19 cellular contexts compared by ENCODE assay signal in the genomic region with DNA sequence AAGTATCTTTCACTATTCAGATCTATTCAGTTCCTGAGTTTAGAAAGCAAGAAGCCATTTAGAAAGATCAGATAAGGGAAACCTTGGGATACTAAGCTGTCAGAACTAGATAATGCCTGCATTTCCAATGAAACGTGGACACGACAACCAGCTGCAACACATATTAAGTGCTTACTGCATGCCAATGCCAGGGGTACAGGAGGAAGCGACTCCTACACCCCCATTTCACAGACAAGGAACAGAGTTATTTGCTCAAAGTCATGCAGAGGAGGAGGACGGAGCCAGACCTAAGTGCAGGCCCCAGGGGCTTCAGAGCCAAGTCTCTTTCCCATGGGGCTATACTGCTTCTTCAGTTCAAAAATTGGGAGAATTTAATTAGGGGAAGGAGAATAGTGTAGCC.
A peak's percentile ranks its signal among the peaks of the same experiment; 100 is the strongest.
DNase-seq lines count a peak whose midpoint lies in the region; ATAC-seq and TF ChIP-seq lines count a peak whose summit lies in the region.
"Had no signal": no experiment of that assay in that cellular context is flagged by ENCODE, and none has a peak within 500 bp of the region (broad histone marks: within the 10 kb centered on the region; RNA-seq: fewer than 3 reads in every experiment).

No MANE protein-coding gene starts in this region.

- DNase-seq in stimulated activated naive CD8-positive, alpha-beta T cell treated with anti-CD3 and anti-CD28 coated beads, Interleukin-15, Interleukin-2, amounts not matched to agents 100 U/mL and 50 U/mL, for 24 hours: no peak
- DNase-seq in activated T-helper 1 cell treated with anti-CD3 and anti-CD28 coated beads, Interleukin-12 subunit alpha, Interleukin-12 subunit beta, Interleukin-2, Interleukin-4 antibody, amounts not matched to agents 30 ng/mL and 10 ng/mL and 1 ng/mL, durations not matched to agents 14 hours and 24 hours and 36 hours (ENCODE audit: low spot score): no peak
- DNase-seq in immature natural killer cell (no peak), HCEC 1CT (no peak), omental fat pad (ENCODE audit: low spot score) (no peak), NAMALWA (ENCODE audit: low spot score) (no peak)
- DNase-seq in stimulated activated CD4-positive, alpha-beta T cell treated with anti-CD3 and anti-CD28 coated beads, Interleukin-2, amount 100 ng/mL, for 24 hours: no peak
- DNase-seq: activated CD4-positive, CD25-positive, alpha-beta regulatory T cell treated with anti-CD3 and anti-CD28 coated beads, Interleukin-2, amount 50 U/mL, for 72 hours; DND-41; left colon; NCI-H1417 treated with DMSO at 0.1 percent for 48 hours; NCI-H2227 treated with DMSO at 0.1 percent for 48 hours; nucleus accumbens; PC-9; SJCRH30 had no signal

- no peak for TF ChIP-seq CTCF in omental fat pad (IDR thresholded peaks at IDR 0.05)

- no peaks in the 10 kb centered on the region for H3K27me3 Mint-ChIP-seq in stimulated activated naive CD8-positive, alpha-beta T cell treated with anti-CD3 and anti-CD28 coated beads, Interleukin-15, Interleukin-2, amounts not matched to agents 100 ng/mL and 50 ng/mL, for 24 hours
- no peaks in the 10 kb centered on the region for H3K27me3 Mint-ChIP-seq in activated T-helper 1 cell treated with anti-CD3 and anti-CD28 coated beads, Interleukin-12 subunit alpha, Interleukin-12 subunit beta, Interleukin-2, Interleukin-4 antibody, amounts not matched to agents 30 ng/mL and 10 ng/mL and 1 ng/mL, durations not matched to agents 14 hours and 24 hours and 36 hours (ENCODE audit: insufficient read depth)
- H3K27me3 Mint-ChIP-seq in immature natural killer cell (ENCODE audit: low read depth in 3 of 3): peaks cover 9 to 17% (median 10%) of the 10 kb centered on the region in 3 donors

- intact Hi-C loops in activated T-helper 1 cell treated with anti-CD3 and anti-CD28 coated beads, Interleukin-12 subunit alpha, Interleukin-12 subunit beta, Interleukin-2, Interleukin-4 antibody, amounts not matched to agents 30 ng/mL and 10 ng/mL and 1 ng/mL, durations not matched to agents 14 hours and 24 hours and 36 hours (cut with micrococcal nuclease): loop anchor here (5.0 kb wide), 2 partner anchors 157 to 512 kb away; partner anchors contain the start of genes ARFGEF2 and ZNFX1

- H3K4me3 Mint-ChIP-seq in stimulated activated naive CD8-positive, alpha-beta T cell treated with anti-CD3 and anti-CD28 coated beads, Interleukin-15, Interleukin-2, amounts not matched to agents 100 ng/mL and 50 ng/mL, for 24 hours: no peak overlapping the region
- no peak overlapping the region for H3K4me3 Mint-ChIP-seq in activated T-helper 1 cell treated with anti-CD3 and anti-CD28 coated beads, Interleukin-12 subunit alpha, Interleukin-12 subunit beta, Interleukin-2, Interleukin-4 antibody, amounts not matched to agents 30 ng/mL and 10 ng/mL and 1 ng/mL, durations not matched to agents 14 hours and 24 hours and 36 hours
- H3K4me3 Mint-ChIP-seq in immature natural killer cell: peak overlapping the region; percentile 51 to 71 (median 70)
- H3K4me3 Mint-ChIP-seq: brain had no signal

- H3K9me3 Mint-ChIP-seq in stimulated activated naive CD8-positive, alpha-beta T cell treated with anti-CD3 and anti-CD28 coated beads, Interleukin-15, Interleukin-2, amounts not matched to agents 100 ng/mL and 50 ng/mL, for 24 hours: no peaks in the 10 kb centered on the region
- H3K9me3 Mint-ChIP-seq in activated T-helper 1 cell treated with anti-CD3 and anti-CD28 coated beads, Interleukin-12 subunit alpha, Interleukin-12 subunit beta, Interleukin-2, Interleukin-4 antibody, amounts not matched to agents 30 ng/mL and 10 ng/mL and 1 ng/mL, durations not matched to agents 14 hours and 24 hours and 36 hours: peaks cover 14% of the 10 kb centered on the region
- no peaks in the 10 kb centered on the region for H3K9me3 Mint-ChIP-seq in immature natural killer cell

- no peak for ATAC-seq in stimulated activated naive CD8-positive, alpha-beta T cell treated with anti-CD3 and anti-CD28 coated beads, Interleukin-15, Interleukin-2, amounts not matched to agents 100 U/mL and 50 U/mL, for 24 hours
- ATAC-seq in omental fat pad (ENCODE audit: low FRiP score): no peak
- ATAC-seq: activated naive CD4-positive, alpha-beta T cell treated with anti-CD3 and anti-CD28 coated beads, Interleukin-2, amount 50 U/mL, for 72 hours; gastroesophageal sphincter; left colon had no signal

- H3K27ac Mint-ChIP-seq in stimulated activated naive CD8-positive, alpha-beta T cell treated with anti-CD3 and anti-CD28 coated beads, Interleukin-15, Interleukin-2, amounts not matched to agents 100 ng/mL and 50 ng/mL, for 24 hours: peak overlapping the region; percentile 83
- peak overlapping the region; percentile 61 for H3K27ac Mint-ChIP-seq in activated T-helper 1 cell treated with anti-CD3 and anti-CD28 coated beads, Interleukin-12 subunit alpha, Interleukin-12 subunit beta, Interleukin-2, Interleukin-4 antibody, amounts not matched to agents 30 ng/mL and 10 ng/mL and 1 ng/mL, durations not matched to agents 14 hours and 24 hours and 36 hours
- peak overlapping the region; percentile 95 to 99 (median 96) for H3K27ac Mint-ChIP-seq in immature natural killer cell

- peaks cover 49% of the 10 kb centered on the region for H3K36me3 Mint-ChIP-seq in stimulated activated naive CD8-positive, alpha-beta T cell treated with anti-CD3 and anti-CD28 coated beads, Interleukin-15, Interleukin-2, amounts not matched to agents 100 ng/mL and 50 ng/mL, for 24 hours (ENCODE audit: low read depth)
- H3K36me3 Mint-ChIP-seq in activated T-helper 1 cell treated with anti-CD3 and anti-CD28 coated beads, Interleukin-12 subunit alpha, Interleukin-12 subunit beta, Interleukin-2, Interleukin-4 antibody, amounts not matched to agents 30 ng/mL and 10 ng/mL and 1 ng/mL, durations not matched to agents 14 hours and 24 hours and 36 hours (ENCODE audit: low read depth): peaks cover 42% of the 10 kb centered on the region
- H3K36me3 Mint-ChIP-seq in immature natural killer cell: peaks cover 4 to 15% (median 8%) of the 10 kb centered on the region in 3 donors

- H3K4me1 Mint-ChIP-seq in stimulated activated naive CD8-positive, alpha-beta T cell treated with anti-CD3 and anti-CD28 coated beads, Interleukin-15, Interleukin-2, amounts not matched to agents 100 ng/mL and 50 ng/mL, for 24 hours (ENCODE audit: low read depth): peaks cover 96% of the 10 kb centered on the region
- H3K4me1 Mint-ChIP-seq in activated T-helper 1 cell treated with anti-CD3 and anti-CD28 coated beads, Interleukin-12 subunit alpha, Interleukin-12 subunit beta, Interleukin-2, Interleukin-4 antibody, amounts not matched to agents 30 ng/mL and 10 ng/mL and 1 ng/mL, durations not matched to agents 14 hours and 24 hours and 36 hours (ENCODE audit: low read depth): peaks cover 94% of the 10 kb centered on the region
- peaks cover 0 to 100% of the 10 kb centered on the region in 2 donors for H3K4me1 Mint-ChIP-seq in immature natural killer cell

Comparison
In these comparisons a context has a peak if more than half of its experiments do, and no peak if none do; other contexts are left out.
1. H3K4me3 Mint-ChIP-seq: peak in immature natural killer cell (5 of 5); none in stimulated activated naive CD8-positive, alpha-beta T cell treated with anti-CD3 and anti-CD28 coated beads, Interleukin-15, Interleukin-2, amounts not matched to agents 100 ng/mL and 50 ng/mL, for 24 hours (single experiment) and activated T-helper 1 cell treated with anti-CD3 and anti-CD28 coated beads, Interleukin-12 subunit alpha, Interleukin-12 subunit beta, Interleukin-2, Interleukin-4 antibody, amounts not matched to agents 30 ng/mL and 10 ng/mL and 1 ng/mL, durations not matched to agents 14 hours and 24 hours and 36 hours (single experiment).
2. Peak in every context shown above with its lines, with median percentiles within 50 percentile points of each other: H3K27ac Mint-ChIP-seq.